8 cellular contexts compared by ENCODE assay signal in the genomic region with DNA sequence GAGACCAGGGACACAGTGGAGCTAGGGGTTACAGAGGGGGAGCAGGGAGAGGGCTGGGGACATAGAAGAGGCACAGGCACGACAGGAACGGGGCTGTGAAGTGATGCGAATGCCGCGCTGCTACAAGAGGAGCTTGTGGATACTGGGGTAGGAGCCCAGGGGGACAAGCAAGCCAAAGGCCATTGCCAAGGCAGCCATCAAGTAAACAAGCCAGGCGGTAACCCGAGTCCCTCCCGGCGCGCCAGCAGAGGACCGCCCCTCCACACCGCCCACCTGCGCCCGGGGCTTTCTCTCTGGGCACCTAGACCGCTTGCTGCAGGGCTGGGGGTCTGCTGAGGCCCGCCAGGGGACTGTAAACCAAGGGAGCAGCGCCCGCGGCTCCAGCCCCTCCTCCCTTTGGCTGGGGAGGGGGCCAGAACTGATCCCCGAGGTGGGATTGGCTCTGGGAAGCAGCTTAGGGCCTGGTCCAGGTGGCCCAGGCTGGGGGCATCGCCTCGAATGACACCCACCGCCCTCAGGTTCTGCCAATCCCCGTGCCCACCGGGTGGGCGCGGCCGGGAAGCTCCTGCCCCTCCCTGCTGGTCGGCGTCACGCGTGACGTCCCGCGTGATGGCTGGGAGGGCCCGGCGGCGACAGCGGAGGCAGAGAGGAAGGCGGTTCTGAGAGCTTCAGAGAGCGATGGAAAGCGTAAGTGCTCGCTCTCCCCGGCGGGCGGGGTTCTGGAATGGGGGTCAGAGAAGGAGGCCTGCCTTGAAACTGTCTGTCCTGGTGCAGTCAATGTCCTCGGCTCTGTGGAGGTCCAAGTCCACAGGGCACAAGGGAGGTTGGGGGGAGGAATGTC. TPM values are rescaled to one million over a fixed set of nuclear protein-coding genes. Genes with fewer than 3 reads are reported as not detected.
DNase-seq lines count a peak whose midpoint lies in the region; ATAC-seq lines count a peak whose summit lies in the region.

No MANE protein-coding gene starts in this region.

- DNase-seq in NCI-H446 (lab: John Stamatoyannopoulos, UW) (peak; percentile 2 to 55), NCI-H446 treated with DMSO at 0.1 percent for 48 hours (lab: John Stamatoyannopoulos, UW) (no peak), NCI-H1694 (lab: John Stamatoyannopoulos, UW) (peak; percentile 18), cerebellum (ENCODE audit: low spot score) (peak; percentile 91), kidney tubule cell (ENCODE audit: low spot score) (peak; percentile 69)
- DNase-seq in activated CD4-positive, alpha-beta T cell treated with anti-CD3 and anti-CD28 coated beads for 4 hours, result peak; percentile 74
- DNase-seq in stimulated activated CD4-positive, alpha-beta T cell treated with anti-CD3 and anti-CD28 coated beads, Interleukin-15, amount 100 ng/mL, for 1 hour (ENCODE audit: low read depth in 1 of 2, low spot score in 1 of 2), result peak; percentile 57 to 60

- no peak for ATAC-seq in GM21390 (IDR thresholded peaks at IDR 0.05; ENCODE audit: unreplicated experiment)

RNA-seq across cellular contexts. Expression of a gene that starts 1.0 kb away (rescaled TPM):
- total RNA-seq in cerebellum, result 47.7 TPM

RNA-seq across cellular contexts. Expression of a gene that starts 1.1 kb away (rescaled TPM):
- total RNA-seq in cerebellum, result 5.9 TPM

RNA-seq across cellular contexts. Expression of a gene that starts 29.8 kb away (rescaled TPM):
- total RNA-seq in cerebellum, result 1.3 TPM

RNA-seq across cellular contexts. Expression of a gene that starts 32.4 kb away (rescaled TPM):
- total RNA-seq in cerebellum, result 23.9 TPM

RNA-seq across cellular contexts. Expression of a gene that starts 44.7 kb away (rescaled TPM):
- total RNA-seq in cerebellum, result 5.6 TPM
